Comparison of ENCODE assay signal across 20 cellular contexts in the genomic region with DNA sequence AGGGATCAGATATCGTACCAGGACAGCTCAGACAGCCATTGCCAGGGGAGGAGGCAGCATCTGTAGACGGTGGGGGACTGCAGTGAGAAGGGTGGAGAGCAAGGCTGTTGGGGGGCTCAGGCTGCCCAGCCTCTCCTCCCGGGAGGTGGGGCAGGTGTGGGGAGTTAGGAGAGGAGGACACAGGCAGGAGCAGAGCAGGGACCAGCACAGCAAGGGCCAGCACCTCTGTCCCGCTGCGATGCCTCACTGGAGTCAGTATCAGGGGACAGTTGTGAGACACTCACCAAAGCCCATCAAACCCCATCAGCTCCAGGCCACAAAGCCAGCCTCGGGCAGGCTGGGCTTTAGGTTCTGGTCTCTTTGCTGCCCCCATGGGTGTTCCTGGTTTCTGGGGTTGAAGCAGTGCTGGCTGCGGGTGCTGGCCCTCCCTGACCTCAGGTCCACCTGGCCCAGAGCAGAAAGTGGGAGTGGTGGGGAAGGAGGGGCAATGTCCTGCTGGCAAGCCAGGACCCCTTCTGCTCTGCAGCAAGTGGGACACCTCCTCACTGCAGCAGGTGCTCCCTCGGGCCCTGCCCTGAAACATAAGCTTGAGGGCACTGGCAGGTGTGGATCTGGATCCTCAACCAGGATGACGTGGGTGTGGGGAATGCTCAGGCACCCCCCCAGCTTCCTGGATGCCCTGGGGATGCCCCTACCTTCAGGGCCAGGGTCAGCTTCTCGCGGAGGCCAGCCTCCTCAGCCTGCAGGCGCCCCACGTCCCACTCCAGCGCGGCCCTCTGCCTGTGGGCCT.
DNase-seq lines count a peak whose midpoint lies in the region; ATAC-seq, FAIRE-seq and TF ChIP-seq lines count a peak whose summit lies in the region.
"Had no signal": no experiment of that assay in that cellular context is flagged by ENCODE, and none has a peak within 500 bp of the region (broad histone marks: within the 10 kb centered on the region; RNA-seq: fewer than 3 reads in every experiment).

No MANE protein-coding gene starts in this region.

- no peaks in the 10 kb centered on the region; the same call in 1 of the 2 replicates for H3K27me3 Mint-ChIP-seq in H9 (ENCODE audit: low read depth)
- H3K27me3 Mint-ChIP-seq in dendritic cell treated with granulocyte-macrophage colony-stimulating factor and Interleukin-4, amounts not matched to agents 40 ng/mL and 50 ng/mL, for 4 days, result peaks cover 4% of the 10 kb centered on the region
- no peaks in the 10 kb centered on the region for H3K27me3 Mint-ChIP-seq in naive thymus-derived CD4-positive, alpha-beta T cell
- no peaks in the 10 kb centered on the region for H3K27me3 Mint-ChIP-seq in activated CD4-positive, alpha-beta T cell treated with anti-CD3 and anti-CD28 coated beads, Interleukin-2, amount 10 ng/mL, durations not matched to agents 7 days and 5 days
- H3K27me3 Mint-ChIP-seq: CD4-positive, alpha-beta T cell had no signal

- H2AK5ac ChIP-seq in H9 (ENCODE audit: insufficient read length, low read length), result no peak overlapping the region

- no peaks in the 10 kb centered on the region for H3K23me2 ChIP-seq in H9 (ENCODE audit: insufficient read length, low read depth, low read length, poor library complexity, severe bottlenecking)

- H3K27ac ChIP-seq in BLaER1 treated with 17β-estradiol and CSF1 and Interleukin-3, amounts not matched to agents 10 nM and 100 nM, result no peak overlapping the region; a peak in 1 of 22 replicates
- H3K27ac ChIP-seq in H9 (ENCODE audit: insufficient read length, low read depth, low read length), result no peak overlapping the region
- no peak overlapping the region for H3K27ac ChIP-seq in naive thymus-derived CD4-positive, alpha-beta T cell (ENCODE audit: low read depth, low read length)
- no peak overlapping the region for H3K27ac ChIP-seq in pancreas

- H2BK15ac ChIP-seq in H9 (ENCODE audit: low read depth, low read length), result no peak overlapping the region

- H2AFZ ChIP-seq in H9 (ENCODE audit: low read length), result no peak overlapping the region
- H2AFZ ChIP-seq: GM23338 had no signal

- no peak overlapping the region for H4K8ac ChIP-seq in H9 (replicated peaks; ENCODE audit: insufficient read length, low read depth, low read length)

- H3K9me3 ChIP-seq in BLaER1 treated with 17β-estradiol and CSF1 and Interleukin-3, amounts not matched to agents 10 nM and 100 nM (replicated peaks in 1 of 11), result no peaks in the 10 kb centered on the region
- H3K9me3 ChIP-seq in H9 (ENCODE audit: control insufficient read depth, low read depth, low read length), result no peaks in the 10 kb centered on the region
- H3K9me3 ChIP-seq in naive thymus-derived CD4-positive, alpha-beta T cell (ENCODE audit: control insufficient read depth in 2 of 3, low read length in 3 of 3), result no peaks in the 10 kb centered on the region
- H3K9me3 ChIP-seq in pancreas, result no peaks in the 10 kb centered on the region
- H3K9me3 ChIP-seq: BE2C had no signal

- H3K23ac ChIP-seq in H9 (ENCODE audit: insufficient read length, low read depth, low read length), result no peak overlapping the region

- WGBS in H9 (ENCODE audit: extremely low coverage, insufficient read length, low lambda C conversion rate), result no CpG with 5 or more reads among the region's 15 CpGs
- WGBS in pancreas, 2 donors, result 89 to 94% methylated on average over 15 of the region's 15 CpGs

- no peak for FAIRE-seq in pancreas (lab: Jason Lieb, UNC)
- FAIRE-seq: GM12891 had no signal

- no peak for TF ChIP-seq CTCF in H9 (conservative IDR thresholded peaks at IDR 0.05)
- TF ChIP-seq CTCF in pancreas (IDR thresholded peaks at IDR 0.05), result no peak

- no peaks in the 10 kb centered on the region for H3K27me3 ChIP-seq in BLaER1 treated with 17β-estradiol and CSF1 and Interleukin-3, amounts not matched to agents 10 nM and 100 nM
- H3K27me3 ChIP-seq in H9 (ENCODE audit: insufficient read depth, low read length) (no peaks in the 10 kb centered on the region), pancreas (no peaks in the 10 kb centered on the region)
- H3K27me3 ChIP-seq in naive thymus-derived CD4-positive, alpha-beta T cell (ENCODE audit: control insufficient read depth in 2 of 2, insufficient read depth in 2 of 2, low read length in 2 of 2), result no peaks in the 10 kb centered on the region
- H3K27me3 ChIP-seq: BE2C had no signal

- H4K20me1 ChIP-seq in BLaER1 treated with 17β-estradiol and CSF1 and Interleukin-3, amounts not matched to agents 10 nM and 100 nM, result no peaks in the 10 kb centered on the region
- H4K20me1 ChIP-seq in H9 (ENCODE audit: control insufficient read depth, insufficient read depth, insufficient read length), result no peaks in the 10 kb centered on the region

- H3K79me1 ChIP-seq in H9 (ENCODE audit: insufficient read depth, low read depth, low read length, poor library complexity, severe bottlenecking), result no peaks in the 10 kb centered on the region

- peak overlapping the region; percentile 85 to 91 (median 85); a peak in 5 of 7 replicates for H3K27ac Mint-ChIP-seq in H9
- H3K27ac Mint-ChIP-seq in dendritic cell treated with granulocyte-macrophage colony-stimulating factor and Interleukin-4, amounts not matched to agents 40 ng/mL and 50 ng/mL, for 4 days, result peak overlapping the region; percentile 33
- no peak overlapping the region for H3K27ac Mint-ChIP-seq in naive thymus-derived CD4-positive, alpha-beta T cell
- H3K27ac Mint-ChIP-seq in activated CD4-positive, alpha-beta T cell treated with anti-CD3 and anti-CD28 coated beads, Interleukin-2, amount 10 ng/mL, durations not matched to agents 7 days and 5 days, result no peak overlapping the region
- H3K27ac Mint-ChIP-seq: CD4-positive, alpha-beta T cell had no signal

- peak; percentile 18 for ATAC-seq in naive thymus-derived CD4-positive, alpha-beta T cell
- ATAC-seq in pancreas, result no peak

- H2BK120ac ChIP-seq in H9 (ENCODE audit: low read depth, low read length, poor library complexity, severe bottlenecking), result no peak overlapping the region

- H3T11ph ChIP-seq in H9 (ENCODE audit: low read length), result no peak overlapping the region

- peak overlapping the region in 4 of 11 experiments; percentile 3 to 22 (median 14); a peak in 3 of 22 replicates for H3K9ac ChIP-seq in BLaER1 treated with 17β-estradiol and CSF1 and Interleukin-3, amounts not matched to agents 10 nM and 100 nM
- no peak overlapping the region for H3K9ac ChIP-seq in H9 (ENCODE audit: extremely low read depth, insufficient read length, low read length)

- H2BK5ac ChIP-seq in H9 (ENCODE audit: insufficient read length, low read length), result no peak overlapping the region

- H3K14ac ChIP-seq in H9 (ENCODE audit: insufficient read depth, low read length), result no peak overlapping the region

- POLR2A ChIA-PET in naive thymus-derived CD4-positive, alpha-beta T cell (lab: Charles Lee), result no interaction called here
- POLR2A ChIA-PET in activated CD4-positive, alpha-beta T cell treated with anti-CD3 and anti-CD28 coated beads, Interleukin-2, amount 10 ng/mL, durations not matched to agents 7 days and 5 days (lab: Charles Lee), result no interaction called here

- H4K91ac ChIP-seq in H9 (ENCODE audit: insufficient read length, low read depth, low read length), result no peak overlapping the region

- intact Hi-C loops in dendritic cell treated with granulocyte-macrophage colony-stimulating factor and Interleukin-4, amounts not matched to agents 40 ng/mL and 50 ng/mL, for 4 days (cut with micrococcal nuclease), result no loop called here
- intact Hi-C loops in naive thymus-derived CD4-positive, alpha-beta T cell (cut with micrococcal nuclease), result no loop called here
- intact Hi-C loops in pancreas (cut with DNase I), result no loop called here

- CTCF ChIA-PET in naive thymus-derived CD4-positive, alpha-beta T cell (lab: Charles Lee), result no interaction called here
- CTCF ChIA-PET in activated CD4-positive, alpha-beta T cell treated with anti-CD3 and anti-CD28 coated beads, Interleukin-2, amount 10 ng/mL, durations not matched to agents 7 days and 5 days (lab: Charles Lee), result no interaction called here

- peaks cover 10 to 97% (median 79%) of the 10 kb centered on the region in 10 experiments for H3K4me1 ChIP-seq in BLaER1 treated with 17β-estradiol and CSF1 and Interleukin-3, amounts not matched to agents 10 nM and 100 nM
- no peaks in the 10 kb centered on the region; the same call in 1 of the 2 replicates for H3K4me1 ChIP-seq in H9 (ENCODE audit: insufficient read depth, low read length)
- peaks cover 0 to 6% of the 10 kb centered on the region in 2 donors for H3K4me1 ChIP-seq in naive thymus-derived CD4-positive, alpha-beta T cell (ENCODE audit: control insufficient read depth in 2 of 2, insufficient read depth in 2 of 2, low read length in 2 of 2)
- H3K4me1 ChIP-seq in pancreas, result no peaks in the 10 kb centered on the region

- H3K4me3 ChIP-seq in BLaER1 treated with 17β-estradiol and CSF1 and Interleukin-3, amounts not matched to agents 10 nM and 100 nM, result no peak overlapping the region
- no peak overlapping the region for H3K4me3 ChIP-seq in naive thymus-derived CD4-positive, alpha-beta T cell (ENCODE audit: low read length)
- no peak overlapping the region for H3K4me3 ChIP-seq in pancreas
- H3K4me3 ChIP-seq: GM23338 had no signal

- H3K4me2 ChIP-seq in BLaER1 treated with 17β-estradiol and CSF1 and Interleukin-3, amounts not matched to agents 10 nM and 100 nM, result peak overlapping the region in 8 of 11 experiments; percentile 25 to 76 (median 58); a peak in 16 of 22 replicates
- H3K4me2 ChIP-seq in H9 (ENCODE audit: insufficient read depth, insufficient read length, low read length), result no peak overlapping the region

- no peak overlapping the region for H2BK20ac ChIP-seq in H9 (ENCODE audit: low read depth, low read length, poor library complexity, severe bottlenecking)

- no peak overlapping the region for H3K56ac ChIP-seq in H9 (ENCODE audit: insufficient read length, low read depth, low read length)

- no peak overlapping the region for H3K18ac ChIP-seq in H9 (ENCODE audit: insufficient read length, low read depth, low read length)

- DNase-seq in H9 (no peak), pancreas (no peak), NCI-H2107 (lab: John Stamatoyannopoulos, UW) (no peak), ureter (ENCODE audit: low spot score) (no peak)
- no peak for DNase-seq in naive thymus-derived CD4-positive, alpha-beta T cell
- no peak for DNase-seq in activated CD4-positive, alpha-beta T cell treated with anti-CD3 and anti-CD28 coated beads, Interleukin-2, amount 10 ng/mL, durations not matched to agents 7 days and 5 days
- DNase-seq: BE2C; CD4-positive, alpha-beta T cell; COR-L47; Karpas-422; MV-4-11; NCI-H1417; NCI-H1694 treated with DMSO at 0.1 percent for 48 hours; NCI-H2081 treated with DMSO at 0.1 percent for 48 hours; NCI-H446; NCI-H526 had no signal

- no peaks in the 10 kb centered on the region for H3K36me3 ChIP-seq in BLaER1 treated with 17β-estradiol and CSF1 and Interleukin-3, amounts not matched to agents 10 nM and 100 nM
- no peaks in the 10 kb centered on the region for H3K36me3 ChIP-seq in naive thymus-derived CD4-positive, alpha-beta T cell (ENCODE audit: control insufficient read depth in 2 of 3, insufficient read depth in 3 of 3, low read length in 3 of 3)
- H3K36me3 ChIP-seq in pancreas, result no peaks in the 10 kb centered on the region
- H3K36me3 ChIP-seq: BE2C had no signal

- H3K36me3 Mint-ChIP-seq in H9 (ENCODE audit: insufficient read depth in 1 of 3, low read depth in 3 of 3), result peaks cover 26 to 54% (median 50%) of the 10 kb centered on the region in 3 experiments; a peak in 6 of 7 replicates
- H3K36me3 Mint-ChIP-seq in dendritic cell treated with granulocyte-macrophage colony-stimulating factor and Interleukin-4, amounts not matched to agents 40 ng/mL and 50 ng/mL, for 4 days (ENCODE audit: low read depth), result no peaks in the 10 kb centered on the region
- no peaks in the 10 kb centered on the region for H3K36me3 Mint-ChIP-seq in naive thymus-derived CD4-positive, alpha-beta T cell
- no peaks in the 10 kb centered on the region for H3K36me3 Mint-ChIP-seq in activated CD4-positive, alpha-beta T cell treated with anti-CD3 and anti-CD28 coated beads, Interleukin-2, amount 10 ng/mL, durations not matched to agents 7 days and 5 days (ENCODE audit: low read depth)

- H3K9me3 Mint-ChIP-seq in H9, result no peaks in the 10 kb centered on the region
- H3K9me3 Mint-ChIP-seq in dendritic cell treated with granulocyte-macrophage colony-stimulating factor and Interleukin-4, amounts not matched to agents 40 ng/mL and 50 ng/mL, for 4 days, result no peaks in the 10 kb centered on the region
- no peaks in the 10 kb centered on the region for H3K9me3 Mint-ChIP-seq in naive thymus-derived CD4-positive, alpha-beta T cell
- no peaks in the 10 kb centered on the region for H3K9me3 Mint-ChIP-seq in activated CD4-positive, alpha-beta T cell treated with anti-CD3 and anti-CD28 coated beads, Interleukin-2, amount 10 ng/mL, durations not matched to agents 7 days and 5 days
- H3K9me3 Mint-ChIP-seq: CD4-positive, alpha-beta T cell; GM23338 had no signal

- no peak overlapping the region; a peak in 1 of 5 replicates for H3K4me3 Mint-ChIP-seq in H9
- H3K4me3 Mint-ChIP-seq in dendritic cell treated with granulocyte-macrophage colony-stimulating factor and Interleukin-4, amounts not matched to agents 40 ng/mL and 50 ng/mL, for 4 days, result no peak overlapping the region
- H3K4me3 Mint-ChIP-seq in naive thymus-derived CD4-positive, alpha-beta T cell, result no peak overlapping the region
- H3K4me3 Mint-ChIP-seq in activated CD4-positive, alpha-beta T cell treated with anti-CD3 and anti-CD28 coated beads, Interleukin-2, amount 10 ng/mL, durations not matched to agents 7 days and 5 days, result no peak overlapping the region
- H3K4me3 Mint-ChIP-seq: CD4-positive, alpha-beta T cell; GM23338 had no signal

- H3K4ac ChIP-seq in H9 (ENCODE audit: low read depth, low read length), result no peak overlapping the region

- no peak overlapping the region for H4K5ac ChIP-seq in H9 (ENCODE audit: insufficient read length, low read depth, low read length)

- peaks cover 28 to 32% of the 10 kb centered on the region in 2 experiments for H3K4me1 Mint-ChIP-seq in H9
- peaks cover 5% of the 10 kb centered on the region for H3K4me1 Mint-ChIP-seq in dendritic cell treated with granulocyte-macrophage colony-stimulating factor and Interleukin-4, amounts not matched to agents 40 ng/mL and 50 ng/mL, for 4 days (ENCODE audit: low read depth)
- H3K4me1 Mint-ChIP-seq in naive thymus-derived CD4-positive, alpha-beta T cell, result peaks cover 4 to 11% (median 10%) of the 10 kb centered on the region in 7 donors
- H3K4me1 Mint-ChIP-seq in activated CD4-positive, alpha-beta T cell treated with anti-CD3 and anti-CD28 coated beads, Interleukin-2, amount 10 ng/mL, durations not matched to agents 7 days and 5 days, result peaks cover 10% of the 10 kb centered on the region

- no peak overlapping the region for H2BK12ac ChIP-seq in H9 (ENCODE audit: insufficient read length, low read depth, low read length)

- H3K79me2 ChIP-seq in H9 (ENCODE audit: insufficient read depth, low read length), result no peaks in the 10 kb centered on the region

Comparison
In these comparisons a context has a peak if more than half of its experiments do, and no peak if none do; other contexts are left out.
1. H3K27ac Mint-ChIP-seq: peak in H9 (3 of 3) and dendritic cell treated with granulocyte-macrophage colony-stimulating factor and Interleukin-4, amounts not matched to agents 40 ng/mL and 50 ng/mL, for 4 days (single experiment); none in naive thymus-derived CD4-positive, alpha-beta T cell (0 of 9) and activated CD4-positive, alpha-beta T cell treated with anti-CD3 and anti-CD28 coated beads, Interleukin-2, amount 10 ng/mL, durations not matched to agents 7 days and 5 days (single experiment).